In genomic region chr15:75650908-75651809, GRCh38 we compare ENCODE assay signal across 1 cellular context.
TF ChIP-seq lines count a peak whose summit lies in the region.

No MANE protein-coding gene starts in this region.

TF ChIP-seq in HepG2, 621 proteins besides CTCF, POLR2A, EP300 and RAD21 (continued from another document and continues in another):
- TF ChIP-seq ZNF142 (CRISPR knock-in tag; IDR thresholded peaks at IDR 0.05) (no peak), MYC (CRISPR knock-in tag; IDR thresholded peaks at IDR 0.05; ENCODE audit: borderline replicate concordance) (peak; percentile 83), ETV5 (CRISPR knock-in tag; IDR thresholded peaks at IDR 0.05; ENCODE audit: borderline replicate concordance) (peak; percentile 82; the same call in 1 of the 2 replicates), FLYWCH1 (CRISPR knock-in tag; IDR thresholded peaks at IDR 0.05) (no peak), GRHL1 (CRISPR knock-in tag; conservative IDR thresholded peaks at IDR 0.05) (no peak), DRAP1 (CRISPR knock-in tag; IDR thresholded peaks at IDR 0.05) (peak; percentile 51; the same call in 1 of the 2 replicates), SMAD9 (CRISPR knock-in tag; IDR thresholded peaks at IDR 0.05) (0 out of 2 replicates have a peak, but pooled peaks have one; percentile 22), SP1 (IDR thresholded peaks at IDR 0.05) (no peak), SP1 (CRISPR knock-in tag; IDR thresholded peaks at IDR 0.05) (peak; percentile 18; the same call in 1 of the 2 replicates), ZNF333 (CRISPR knock-in tag; IDR thresholded peaks at IDR 0.05; ENCODE audit: borderline replicate concordance) (0 out of 2 replicates have a peak, but pooled peaks have one; percentile 42), PHF5A (CRISPR knock-in tag; IDR thresholded peaks at IDR 0.05; ENCODE audit: low read depth, unreplicated experiment) (no peak), ZNF747 (CRISPR knock-in tag; IDR thresholded peaks at IDR 0.05; ENCODE audit: borderline replicate concordance) (0 out of 2 replicates have a peak, but pooled peaks have one; percentile 5), SOX6 (IDR thresholded peaks at IDR 0.05) (no peak), SOX6 (CRISPR knock-in tag; IDR thresholded peaks at IDR 0.05) (peak; percentile 71), ZSCAN22 (CRISPR knock-in tag; IDR thresholded peaks at IDR 0.05) (no peak), SUZ12 (IDR thresholded peaks at IDR 0.05; ENCODE audit: low read depth, low read length) (no peak), ZSCAN29 (CRISPR knock-in tag; conservative IDR thresholded peaks at IDR 0.05) (0 out of 2 replicates have a peak, but pooled peaks have one; percentile 66), KDM5B (CRISPR knock-in tag; IDR thresholded peaks at IDR 0.05; ENCODE audit: borderline replicate concordance) (0 out of 2 replicates have a peak, but pooled peaks have one; percentile 68), ZBTB4 (CRISPR knock-in tag; IDR thresholded peaks at IDR 0.05; ENCODE audit: borderline replicate concordance) (no peak), PRDM10 (CRISPR knock-in tag; IDR thresholded peaks at IDR 0.05; ENCODE audit: low read depth) (peak; percentile 67; the same call in 1 of the 2 replicates), ZNF567 (CRISPR knock-in tag; IDR thresholded peaks at IDR 0.05; ENCODE audit: borderline replicate concordance) (peak; percentile 50; the same call in 1 of the 2 replicates), HMGXB3 (CRISPR knock-in tag; IDR thresholded peaks at IDR 0.05; ENCODE audit: borderline replicate concordance) (peak; percentile 30; the same call in 1 of the 2 replicates), BCLAF1 (IDR thresholded peaks at IDR 0.05) (no peak), BCL3 (CRISPR knock-in tag; IDR thresholded peaks at IDR 0.05) (peak; percentile 84), SIN3A (IDR thresholded peaks at IDR 0.05; ENCODE audit: borderline replicate concordance, low read depth, low read length) (peak; percentile 14; the same call in 1 of the 2 replicates), ZNF75D (CRISPR knock-in tag; IDR thresholded peaks at IDR 0.05; ENCODE audit: borderline replicate concordance) (no peak), ARNTL (CRISPR knock-in tag; IDR thresholded peaks at IDR 0.05) (peak; percentile 75), ZNF878 (CRISPR knock-in tag; IDR thresholded peaks at IDR 0.05) (peak; percentile 53; the same call in 1 of the 2 replicates), FOXA3 (CRISPR knock-in tag; IDR thresholded peaks at IDR 0.05) (peak; percentile 67), ZNF556 (CRISPR knock-in tag; IDR thresholded peaks at IDR 0.05; ENCODE audit: borderline replicate concordance) (peak; percentile 22; the same call in 1 of the 2 replicates)
